ENCODE assay signal across 17 cellular contexts in the genomic region with DNA sequence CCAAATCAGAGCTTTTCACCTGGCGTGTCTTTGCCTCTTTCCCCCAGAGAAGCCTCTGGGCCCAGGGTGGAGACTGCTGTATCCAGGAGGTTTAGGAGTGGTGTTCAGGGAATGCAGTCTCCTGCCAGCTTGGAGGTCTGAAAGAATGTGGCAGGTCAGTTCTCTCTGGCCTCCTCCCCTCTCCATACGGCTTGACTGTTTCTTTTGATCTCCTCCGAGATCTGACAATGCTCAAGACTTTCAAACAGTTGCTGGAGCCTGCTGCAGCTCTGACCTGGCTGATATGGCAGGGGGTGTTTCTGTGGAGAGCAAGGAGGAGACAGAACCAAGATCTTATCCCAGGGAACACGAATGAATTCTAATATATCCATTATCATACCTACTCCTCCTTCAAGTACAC. TPM values are rescaled to one million over a fixed set of nuclear protein-coding genes. Genes with fewer than 3 reads are reported as not detected.
DNase-seq lines count a peak whose midpoint lies in the region; ATAC-seq and TF ChIP-seq lines count a peak whose summit lies in the region.
"Had no signal": no experiment of that assay in that cellular context is flagged by ENCODE, and none has a peak within 500 bp of the region (broad histone marks: within the 10 kb centered on the region; RNA-seq: fewer than 3 reads in every experiment).

No MANE protein-coding gene starts in this region.

- no peak for ATAC-seq in GM19328 (IDR thresholded peaks at IDR 0.05; ENCODE audit: unreplicated experiment)
- no peak for ATAC-seq in HG02852 (IDR thresholded peaks at IDR 0.05; ENCODE audit: unreplicated experiment)

- TF ChIP-seq CTCF in HFFc6 (IDR thresholded peaks at IDR 0.05) = no peak

- DNase-seq in HFFc6 = peak; percentile 13
- peak; percentile 51 for DNase-seq in amniotic epithelial cell (ENCODE audit: low read depth)
- peak; percentile 53 for DNase-seq in iris pigment epithelial cell (ENCODE audit: low read depth)
- DNase-seq in renal cortical epithelial cell (ENCODE audit: low read depth) = peak; percentile 29
- DNase-seq in OCI-M1 (lab: John Stamatoyannopoulos, UW) = no peak
- DNase-seq in stimulated activated CD4-positive, alpha-beta T cell treated with anti-CD3 and anti-CD28 coated beads, Interleukin-2, amount 100 ng/mL, for 24 hours = no peak
- DNase-seq: activated CD4-positive, alpha-beta T cell treated with anti-CD3 and anti-CD28 coated beads, Interleukin-2, amount 50 U/mL, for 4 hours; CD8-positive, alpha-beta memory T cell; naive B cell; NCI-H1694; NCI-H524; spleen; T1000 had no signal

- H3K27me3 Mint-ChIP-seq in HFFc6 (ENCODE audit: insufficient read depth) = no peaks in the 10 kb centered on the region

- H3K36me3 Mint-ChIP-seq in HFFc6 (ENCODE audit: low read depth) = peaks cover 28% of the 10 kb centered on the region
- H3K36me3 Mint-ChIP-seq: IgD-negative memory B cell had no signal

- peak overlapping the region; percentile 92 for H3K27ac Mint-ChIP-seq in HFFc6
- H3K27ac Mint-ChIP-seq: CD8-positive, alpha-beta memory T cell; IgD-negative memory B cell; naive B cell had no signal

- H3K4me1 Mint-ChIP-seq in HFFc6 (ENCODE audit: low read depth) = peaks cover 79% of the 10 kb centered on the region
- H3K4me1 Mint-ChIP-seq: CD8-positive, alpha-beta memory T cell had no signal

- H3K4me3 Mint-ChIP-seq in HFFc6 = peak overlapping the region; percentile 42
- H3K4me3 Mint-ChIP-seq: CD8-positive, alpha-beta memory T cell; IgD-negative memory B cell; naive B cell had no signal

- peaks cover 31% of the 10 kb centered on the region for H3K9me3 Mint-ChIP-seq in HFFc6

RNA-seq across cellular contexts. Expression of a gene that starts 24.7 kb away (rescaled TPM):
- 1 to 10 TPM in 1 of 6 experiments, under 1 TPM in 5; 0.25 to 1.3 (median 0.63) TPM for total RNA-seq in HFFc6 (2021; fragmentation: NEBNext Ultra II Directional; extraction: Animal tissue kit (Norgen Biotek cat#: 25700))
- 0.87 and 1.3 TPM in 2 replicates for total RNA-seq in renal cortical epithelial cell
- total RNA-seq: bronchial epithelial cell; CD8-positive, alpha-beta memory T cell; spleen had no signal

Comparison
In these comparisons a context has a peak if more than half of its experiments do, and no peak if none do; other contexts are left out.
1. DNase-seq: peak in HFFc6 (single experiment), amniotic epithelial cell (single experiment), iris pigment epithelial cell (single experiment) and renal cortical epithelial cell (single experiment); none in OCI-M1 (single experiment) and stimulated activated CD4-positive, alpha-beta T cell treated with anti-CD3 and anti-CD28 coated beads, Interleukin-2, amount 100 ng/mL, for 24 hours (0 of 2).